Comparison of ENCODE assay signal across 20 cellular contexts in the genomic region with DNA sequence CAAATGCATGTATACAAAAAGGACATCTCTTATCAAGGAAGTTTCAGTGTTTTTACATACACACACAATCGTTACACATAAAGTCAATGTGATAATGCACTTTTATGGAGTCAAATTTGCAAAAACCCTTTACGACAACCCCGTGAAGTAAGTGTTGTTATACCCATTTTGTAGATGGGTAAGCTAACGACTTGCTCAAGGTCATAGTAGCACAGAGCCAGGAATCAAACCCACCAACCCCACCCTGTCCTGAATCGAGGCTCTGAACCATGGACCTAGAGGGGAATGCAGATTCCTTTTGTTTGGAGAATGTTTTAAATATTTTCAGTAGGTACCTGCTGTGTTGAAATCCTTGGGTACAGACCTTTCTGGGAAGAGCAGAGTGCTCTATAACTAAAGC.
"Had no signal": no experiment of that assay in that cellular context is flagged by ENCODE, and none has a peak within 500 bp of the region (broad histone marks: within the 10 kb centered on the region; RNA-seq: fewer than 3 reads in every experiment).

No MANE protein-coding gene starts in this region.

- DNase-seq: KBM-7, MV-4-11, NCI-H1048, NCI-H1105, NCI-H1417, NCI-H1436 treated with DMSO at 0.1 percent for 48 hours, NCI-H1694, NCI-H187 treated with DMSO at 0.1 percent for 48 hours, NCI-H2029 treated with DMSO at 0.1 percent for 48 hours, NCI-H2107, NCI-H2227 treated with DMSO at 0.1 percent for 48 hours, NCI-H524, NCI-H526 treated with DMSO at 0.1 percent for 48 hours, NCI-H748 treated with DMSO at 0.1 percent for 48 hours, PC-9, SHP77 treated with DMSO at 0.1 percent for 48 hours, SJCRH30 had no signal

- H3K4me2 ChIP-seq: PC-9 had no signal

- H3K27me3 Mint-ChIP-seq: IgD-negative memory B cell had no signal

- H3K27ac ChIP-seq: PC-9, Peyer's patch, SJCRH30 had no signal

- ATAC-seq: Right ventricle myocardium inferior had no signal

- H2AFZ ChIP-seq: PC-9 had no signal

- H3K27ac Mint-ChIP-seq: IgD-negative memory B cell had no signal

- H3K9me3 ChIP-seq: Peyer's patch, SJCRH30 had no signal

- H3K4me3 ChIP-seq: PC-9, Peyer's patch, SJCRH30 had no signal

- H3K27me3 ChIP-seq: Peyer's patch, SJCRH30 had no signal

- H3K36me3 ChIP-seq: Peyer's patch, SJCRH30 had no signal
